Comparison of ENCODE assay signal across 26 cellular contexts in the genomic region with DNA sequence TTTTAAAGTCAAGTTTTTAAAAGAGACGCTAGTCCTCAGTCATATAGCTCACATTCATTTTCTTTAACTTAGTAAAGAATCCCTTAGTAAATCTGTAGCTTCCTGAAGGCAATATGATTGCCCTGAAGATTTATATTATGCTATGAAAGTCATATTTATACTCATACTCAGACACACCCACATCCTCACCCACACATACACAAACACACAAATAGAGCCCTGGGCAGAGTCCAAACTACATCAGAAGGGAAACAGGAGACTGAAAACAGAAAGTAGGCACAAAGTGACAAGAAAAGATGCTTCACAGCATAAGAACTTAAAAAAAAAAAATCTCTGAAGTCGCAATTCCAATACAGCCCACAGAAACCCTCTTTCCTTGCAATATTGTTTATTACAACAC.
"Had no signal": no experiment of that assay in that cellular context is flagged by ENCODE, and none has a peak within 500 bp of the region (broad histone marks: within the 10 kb centered on the region; RNA-seq: fewer than 3 reads in every experiment).

No MANE protein-coding gene starts in this region.

- H3K36me3 ChIP-seq: ascending aorta, gastroesophageal sphincter, stomach, thyroid gland, upper lobe of left lung, vagina had no signal

- H3K4me2 ChIP-seq: hepatocyte had no signal

- DNase-seq: activated CD4-positive, alpha-beta memory T cell treated with anti-CD3 and anti-CD28 coated beads, Interleukin-2, amount 10 ng/mL, durations not matched to agents 7 days and 5 days; activated CD4-positive, alpha-beta T cell treated with anti-CD3 and anti-CD28 coated beads, Interleukin-2, amount 10 ng/mL, durations not matched to agents 24 days and 14 days; activated CD4-positive, CD25-positive, alpha-beta regulatory T cell treated with anti-CD3 and anti-CD28 coated beads, Interleukin-2, amount 50 U/mL, for 72 hours; activated CD8-positive, alpha-beta memory T cell treated with anti-CD3 and anti-CD28 coated beads, Interleukin-2, amount 50 U/mL, for 48 hours; activated gamma-delta T cell; activated naive CD4-positive, alpha-beta T cell treated with anti-CD3 and anti-CD28 coated beads, Interleukin-2, amount 10 ng/mL, durations not matched to agents 7 days and 5 days; activated naive CD8-positive, alpha-beta T cell treated with anti-CD3 and anti-CD28 coated beads, Interleukin-2, amount 10 ng/mL, durations not matched to agents 7 days and 5 days; activated T-cell treated with anti-CD3 and anti-CD28 coated beads, Interleukin-2, amount 50 U/mL, for 24 hours; dorsolateral prefrontal cortex; effector memory CD4-positive, alpha-beta T cell; erythroblast; islet precursor cell; left ventricle myocardium superior; stimulated activated naive B cell treated with anti-CD40 and anti-IgM and Interleukin-4, amounts not matched to agents 10 μg/mL and 1 μg/mL and 100 μg/mL, for 72 hours; stomach; T-helper 9 cell; thyroid gland; upper lobe of left lung had no signal

- ATAC-seq: gastroesophageal sphincter; left ventricle myocardium superior; natural killer cell treated with Interleukin-12 subunit alpha and Interleukin-12 subunit beta and Interleukin-15 and Interleukin-18, amount 100 ng/mL, for 72 hours; sciatic nerve; stimulated activated naive B cell treated with anti-CD40 and anti-IgM and Interleukin-4, amounts not matched to agents 10 μg/mL and 1 μg/mL and 100 μg/mL, for 72 hours had no signal

- H3K9me3 ChIP-seq: ascending aorta, gastroesophageal sphincter, stomach, thyroid gland, upper lobe of left lung, vagina had no signal

- H3K79me2 ChIP-seq: hepatocyte had no signal

- H3K4me3 ChIP-seq: ascending aorta, coronary artery, dorsolateral prefrontal cortex, gastroesophageal sphincter, hepatocyte, skin epidermis, stomach, thyroid gland, upper lobe of left lung, vagina had no signal

- H3K27ac ChIP-seq: ascending aorta, coronary artery, dorsolateral prefrontal cortex, gastroesophageal sphincter, hepatocyte, skin epidermis, stomach, thyroid gland, upper lobe of left lung, vagina had no signal

- H3K4me1 ChIP-seq: ascending aorta, gastroesophageal sphincter, thyroid gland, upper lobe of left lung, vagina had no signal

- H3K27me3 ChIP-seq: ascending aorta, dorsolateral prefrontal cortex, gastroesophageal sphincter, hepatocyte, stomach, thyroid gland, upper lobe of left lung, vagina had no signal

- H2AFZ ChIP-seq: hepatocyte had no signal
